8 cellular contexts compared by ENCODE assay signal in the genomic region with DNA sequence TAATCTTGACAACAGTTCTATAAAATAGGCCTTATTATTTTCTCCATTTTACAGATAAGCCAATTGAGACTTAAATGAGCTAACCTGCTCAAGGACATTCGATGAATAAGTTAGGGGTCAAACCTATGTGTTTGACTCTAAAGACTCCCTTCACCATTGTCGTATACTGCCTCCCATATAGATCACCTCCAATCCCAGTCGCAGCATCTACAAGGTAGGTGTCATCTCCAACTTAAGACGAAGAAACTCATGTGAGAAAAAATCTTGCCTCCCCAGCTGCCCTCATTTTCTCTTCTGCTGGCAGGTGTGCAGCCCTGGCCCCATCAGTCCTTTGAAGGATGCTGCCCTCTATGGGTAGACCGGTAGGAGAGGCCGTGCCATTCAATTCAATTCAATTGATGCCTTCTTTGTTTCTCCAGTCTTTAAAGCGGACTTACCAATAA.
DNase-seq lines count a peak whose midpoint lies in the region; ATAC-seq lines count a peak whose summit lies in the region.

No MANE protein-coding gene starts in this region.

- CTCF ChIA-PET in activated CD4-positive, alpha-beta memory T cell treated with anti-CD3 and anti-CD28 coated beads, Interleukin-2, amount 10 ng/mL, durations not matched to agents 7 days and 5 days (lab: Charles Lee): interaction anchor here (0.7 to 1.3 kb wide), 9 partner anchors 9 to 181 kb away, joined by 3 to 4 read pairs (median 3); no protein-coding TSS in a partner anchor

- POLR2A ChIA-PET in activated CD4-positive, alpha-beta memory T cell treated with anti-CD3 and anti-CD28 coated beads, Interleukin-2, amount 10 ng/mL, durations not matched to agents 7 days and 5 days (lab: Charles Lee): interaction anchor here (1.0 kb wide), 1 partner anchor 73 kb away, joined by 3 read pairs; no protein-coding TSS in a partner anchor

- no peaks in the 10 kb centered on the region for H3K4me1 Mint-ChIP-seq in activated CD4-positive, alpha-beta memory T cell treated with anti-CD3 and anti-CD28 coated beads, Interleukin-2, amount 10 ng/mL, durations not matched to agents 7 days and 5 days

- H3K27me3 Mint-ChIP-seq in activated CD4-positive, alpha-beta memory T cell treated with anti-CD3 and anti-CD28 coated beads, Interleukin-2, amount 10 ng/mL, durations not matched to agents 7 days and 5 days: peaks cover 2% of the 10 kb centered on the region

- no peak overlapping the region for H3K27ac Mint-ChIP-seq in activated CD4-positive, alpha-beta memory T cell treated with anti-CD3 and anti-CD28 coated beads, Interleukin-2, amount 10 ng/mL, durations not matched to agents 7 days and 5 days

- ATAC-seq in GM18873 (IDR thresholded peaks at IDR 0.05; ENCODE audit: low FRiP score, unreplicated experiment) (peak; percentile 85), HG03025 (IDR thresholded peaks at IDR 0.05; ENCODE audit: low FRiP score, unreplicated experiment) (peak; percentile 72)

- DNase-seq in COLO668 (lab: John Stamatoyannopoulos, UW; ENCODE audit: unreplicated experiment) (peak; percentile 39), NCI-H2196 treated with DMSO at 0.1 percent for 48 hours (lab: John Stamatoyannopoulos, UW; ENCODE audit: unreplicated experiment) (peak; percentile 64), hippocampal formation (lab: John Stamatoyannopoulos, UW) (peak; percentile 9 to 22), DMS114 treated with DMSO at 0.1 percent for 48 hours (lab: John Stamatoyannopoulos, UW; ENCODE audit: unreplicated experiment) (no peak)
- peak; percentile 39 for DNase-seq in activated CD4-positive, alpha-beta memory T cell treated with anti-CD3 and anti-CD28 coated beads, Interleukin-2, amount 10 ng/mL, durations not matched to agents 7 days and 5 days
- peak; percentile 1 to 5 for DNase-seq in stimulated activated CD8-positive, alpha-beta memory T cell treated with anti-CD3 and anti-CD28 coated beads, Interleukin-2, amount 100 ng/mL, for 48 hours (ENCODE audit: low read depth in 2 of 2)

- H3K9me3 Mint-ChIP-seq in activated CD4-positive, alpha-beta memory T cell treated with anti-CD3 and anti-CD28 coated beads, Interleukin-2, amount 10 ng/mL, durations not matched to agents 7 days and 5 days: no peaks in the 10 kb centered on the region

- H3K36me3 Mint-ChIP-seq in activated CD4-positive, alpha-beta memory T cell treated with anti-CD3 and anti-CD28 coated beads, Interleukin-2, amount 10 ng/mL, durations not matched to agents 7 days and 5 days (ENCODE audit: low read depth): no peaks in the 10 kb centered on the region

- no peak overlapping the region for H3K4me3 Mint-ChIP-seq in activated CD4-positive, alpha-beta memory T cell treated with anti-CD3 and anti-CD28 coated beads, Interleukin-2, amount 10 ng/mL, durations not matched to agents 7 days and 5 days
